In genomic region chr10:80371462-80371861, GRCh38 we compare ENCODE assay signal across 23 cellular contexts. TPM values are rescaled to one million over a fixed set of nuclear protein-coding genes. Genes with fewer than 3 reads are reported as not detected.
A peak's percentile ranks its signal among the peaks of the same experiment; 100 is the strongest.
DNase-seq lines count a peak whose midpoint lies in the region; ATAC-seq, FAIRE-seq and TF ChIP-seq lines count a peak whose summit lies in the region.
"Had no signal": no experiment of that assay in that cellular context is flagged by ENCODE, and none has a peak within 500 bp of the region (broad histone marks: within the 10 kb centered on the region; RNA-seq: fewer than 3 reads in every experiment).

No MANE protein-coding gene starts in this region.

- TF ChIP-seq EP300 in esophagus muscularis mucosa (IDR thresholded peaks at IDR 0.05): no peak

- H3K9me3 ChIP-seq in esophagus muscularis mucosa (peaks cover 0 to 22% (median 14%) of the 10 kb centered on the region in 4 donors), heart right ventricle (peaks cover 0 to 28% (median 14%) of the 10 kb centered on the region in 11 donors)
- H3K9me3 ChIP-seq: BE2C had no signal

- ATAC-seq in heart right ventricle (no peak), left ventricle myocardium superior (no peak)

- no peak overlapping the region for H3K4me2 ChIP-seq in mesendoderm (ENCODE audit: low read length)

- H3K36me3 ChIP-seq in esophagus muscularis mucosa (no peaks in the 10 kb centered on the region), mesendoderm (ENCODE audit: control insufficient read depth, insufficient read depth, low read length) (no peaks in the 10 kb centered on the region), heart right ventricle (no peaks in the 10 kb centered on the region)
- H3K36me3 ChIP-seq: BE2C had no signal

- no peak overlapping the region for H3K9ac ChIP-seq in mesendoderm (ENCODE audit: low read length)
- H3K9ac ChIP-seq: GM23248 had no signal

- intact Hi-C loops in esophagus muscularis mucosa (cut with DNase I) (no loop called here), heart right ventricle (cut with DNase I) (no loop called here), left ventricle myocardium superior (cut with micrococcal nuclease) (no loop called here)

- H3K27me3 ChIP-seq in esophagus muscularis mucosa: no peaks in the 10 kb centered on the region
- no peaks in the 10 kb centered on the region for H3K27me3 ChIP-seq in mesendoderm (ENCODE audit: insufficient read depth, low read length, poor library complexity)
- peaks cover 0 to 8% (median 0%) of the 10 kb centered on the region in 7 donors for H3K27me3 ChIP-seq in heart right ventricle
- H3K27me3 ChIP-seq: BE2C had no signal

- FAIRE-seq in HTR-8/SVneo (lab: Jason Lieb, UNC): peak; percentile 40
- FAIRE-seq: G401.6, GM12891, GM19239 had no signal

- TF ChIP-seq CTCF in esophagus muscularis mucosa (IDR thresholded peaks at IDR 0.05) (no peak), heart right ventricle (IDR thresholded peaks at IDR 0.05) (no peak)

- TF ChIP-seq POLR2A in esophagus muscularis mucosa (IDR thresholded peaks at IDR 0.05; ENCODE audit: low read depth): no peak

- H3K79me1 ChIP-seq in mesendoderm (ENCODE audit: low read length): no peaks in the 10 kb centered on the region

- H2BK5ac ChIP-seq in mesendoderm (ENCODE audit: low read length): no peak overlapping the region

- no peak overlapping the region for H3K4ac ChIP-seq in mesendoderm (ENCODE audit: low read depth, low read length)

- H2AK5ac ChIP-seq in mesendoderm (ENCODE audit: low read length): no peak overlapping the region

- H3K4me3 ChIP-seq in esophagus muscularis mucosa: no peak overlapping the region
- no peak overlapping the region for H3K4me3 ChIP-seq in mesendoderm (ENCODE audit: low read length)
- no peak overlapping the region for H3K4me3 ChIP-seq in heart right ventricle
- H3K4me3 ChIP-seq: GM23248 had no signal

- H3K56ac ChIP-seq in mesendoderm (ENCODE audit: low read length): no peak overlapping the region

- no peak overlapping the region for H4K8ac ChIP-seq in mesendoderm (ENCODE audit: low read depth, low read length)

- H3K18ac ChIP-seq in mesendoderm (ENCODE audit: low read length): no peak overlapping the region

- DNase-seq in ELF-1 (ENCODE audit: low read depth, low spot score) (peak; percentile 65), HTR-8/SVneo (ENCODE audit: insufficient read length, low spot score) (no peak), esophagus muscularis mucosa (ENCODE audit: extremely low spot score) (peak; percentile 88), mesendoderm (peak; percentile 47), heart right ventricle (no peak), left ventricle myocardium superior (no peak), KG1 (lab: John Stamatoyannopoulos, UW) (no peak)
- DNase-seq: BE2C; C1 segment of cervical spinal cord; CD4-positive, CD25-positive, alpha-beta regulatory T cell; CD8-positive, alpha-beta memory T cell; COR-L47; DMS 273 treated with DMSO at 0.1 percent for 48 hours; DMS53; DND-41; EL; GM23248; HCEC 1CT had no signal

- no peak overlapping the region for H2BK15ac ChIP-seq in mesendoderm (replicated peaks; ENCODE audit: low read depth)

- WGBS in esophagus muscularis mucosa: 86% methylated on average over 5 of the region's 6 CpGs
- WGBS in mesendoderm (ENCODE audit: extremely low coverage, insufficient coverage, low lambda C conversion rate): no CpG with 5 or more reads among the region's 6 CpGs
- 68 to 71% methylated on average over 6 of the region's 6 CpGs for WGBS in heart right ventricle, 2 donors

- H4K5ac ChIP-seq in mesendoderm (ENCODE audit: low read length): no peak overlapping the region

- no peaks in the 10 kb centered on the region for H3K4me1 ChIP-seq in esophagus muscularis mucosa
- no peaks in the 10 kb centered on the region for H3K4me1 ChIP-seq in mesendoderm (ENCODE audit: control insufficient read depth, low read depth, low read length)
- H3K4me1 ChIP-seq in heart right ventricle: peaks cover 0 to 10% (median 0%) of the 10 kb centered on the region in 9 donors
- H3K4me1 ChIP-seq: BE2C had no signal

- no peak overlapping the region for H2BK120ac ChIP-seq in mesendoderm (ENCODE audit: low read depth, low read length)

- no peaks in the 10 kb centered on the region for H3K79me2 ChIP-seq in mesendoderm (ENCODE audit: control insufficient read depth, insufficient read depth, low read length)

- H3K23ac ChIP-seq in mesendoderm (ENCODE audit: low read length): no peak overlapping the region

- no peak overlapping the region for H3K27ac ChIP-seq in esophagus muscularis mucosa (replicated peaks in 1 of 4)
- no peak overlapping the region for H3K27ac ChIP-seq in mesendoderm (ENCODE audit: low read depth, low read length)
- H3K27ac ChIP-seq in heart right ventricle: no peak overlapping the region
- H3K27ac ChIP-seq: GM23248 had no signal

RNA-seq across cellular contexts. Expression of gene DYDC2, which starts 14.9 kb away (rescaled TPM):
- not detected for total RNA-seq in esophagus muscularis mucosa
- polyA plus RNA-seq in mesendoderm (2013, experiment 1 of 2): 2.5 TPM
- 2.3 TPM for polyA plus RNA-seq in mesendoderm (2013, experiment 2 of 2)
- not detected for total RNA-seq in heart right ventricle
- polyA plus RNA-seq in heart right ventricle: not detected
- not detected for total RNA-seq in left ventricle myocardium superior
- total RNA-seq: CD4-positive, CD25-positive, alpha-beta regulatory T cell; CD8-positive, alpha-beta memory T cell; GM23248 had no signal
- polyA plus RNA-seq: CD4-positive, CD25-positive, alpha-beta regulatory T cell; CD8-positive, alpha-beta memory T cell; GM23248 had no signal

RNA-seq across cellular contexts. Expression of gene DYDC1, which starts 14.9 kb away (rescaled TPM):
- total RNA-seq in esophagus muscularis mucosa (not detected), heart right ventricle (not detected), left ventricle myocardium superior (not detected)
- polyA plus RNA-seq in mesendoderm (2013, experiment 1 of 2): 0.59 TPM
- 0.49 TPM for polyA plus RNA-seq in mesendoderm (2013, experiment 2 of 2)
- not detected for polyA plus RNA-seq in heart right ventricle
- total RNA-seq: A172; CD4-positive, CD25-positive, alpha-beta regulatory T cell; CD8-positive, alpha-beta memory T cell; GM23248; H4 had no signal
- polyA plus RNA-seq: CD4-positive, CD25-positive, alpha-beta regulatory T cell; CD8-positive, alpha-beta memory T cell; GM23248 had no signal

RNA-seq across cellular contexts. Expression of gene PRXL2A, which starts 36.9 kb away (rescaled TPM):
- total RNA-seq in esophagus muscularis mucosa (10 to 100 TPM; 15.4 to 26.6 (median 25.5) TPM), heart right ventricle (100 to 1,000 TPM in 3 of 10 donors, 10 to 100 TPM in 7; 57.3 to 135 (median 84.3) TPM), left ventricle myocardium superior (119 TPM)
- polyA plus RNA-seq in mesendoderm (2013, experiment 1 of 2): 50.0 TPM
- polyA plus RNA-seq in mesendoderm (2013, experiment 2 of 2): 50.0 TPM
- polyA plus RNA-seq in heart right ventricle: 10 to 100 TPM; 46.0 to 54.6 TPM
- total RNA-seq: GM23248 had no signal

Comparison
In these comparisons a context has a peak if more than half of its experiments do, and no peak if none do; other contexts are left out.
1. DNase-seq: peak in ELF-1 (single experiment), esophagus muscularis mucosa (single experiment) and mesendoderm (single experiment); none in HTR-8/SVneo (single experiment), heart right ventricle (0 of 2), left ventricle myocardium superior (single experiment) and KG1 (single experiment).